14 cellular contexts compared by ENCODE assay signal in the genomic region with DNA sequence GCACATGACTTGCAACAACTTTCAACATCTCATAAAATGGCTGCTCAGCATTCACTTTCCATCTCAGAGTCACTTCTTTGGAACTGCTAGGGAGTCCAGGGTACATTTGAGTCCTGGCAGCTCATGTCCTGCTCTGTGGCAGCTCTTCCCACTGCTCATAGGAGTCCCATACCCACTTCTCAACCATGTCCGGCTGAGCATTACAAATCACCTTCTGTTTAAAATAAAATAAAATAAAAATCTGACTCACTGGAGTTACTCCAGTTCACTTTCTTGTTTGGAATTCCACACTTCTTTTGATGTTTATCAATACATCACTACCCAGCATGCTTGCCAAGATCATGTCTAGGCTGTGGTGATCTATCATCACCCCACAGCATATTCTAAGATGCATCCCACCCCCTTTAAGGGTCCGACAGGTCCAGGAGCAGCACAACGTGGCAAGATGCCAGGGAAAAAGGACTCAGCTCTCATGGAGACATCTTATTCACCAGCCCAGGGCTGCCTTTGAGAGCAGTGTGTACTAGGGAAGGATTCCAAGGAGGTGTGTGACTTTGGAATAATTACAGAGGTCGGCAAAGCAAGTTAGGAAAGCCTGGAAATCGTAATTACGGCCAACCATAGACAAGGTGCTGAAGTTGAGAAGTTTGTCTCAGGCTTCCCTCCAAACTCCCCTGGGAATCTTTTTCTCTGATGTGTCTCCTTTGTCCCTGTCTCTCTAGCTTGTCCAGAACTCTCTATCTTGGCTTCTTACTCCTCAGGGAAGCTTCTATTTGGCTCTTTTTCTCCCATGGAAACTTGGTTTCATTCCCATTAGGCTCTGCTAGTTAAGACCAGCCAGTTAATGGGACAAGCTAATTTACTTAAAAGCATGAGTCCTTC.
DNase-seq lines count a peak whose midpoint lies in the region; TF ChIP-seq lines count a peak whose summit lies in the region.
"Had no signal": no experiment of that assay in that cellular context is flagged by ENCODE, and none has a peak within 500 bp of the region (broad histone marks: within the 10 kb centered on the region; RNA-seq: fewer than 3 reads in every experiment).

No MANE protein-coding gene starts in this region.

- no peaks in the 10 kb centered on the region for H3K36me3 Mint-ChIP-seq in activated naive CD4-positive, alpha-beta T cell treated with anti-CD3 and anti-CD28 coated beads, Interleukin-2, amount 10 ng/mL, durations not matched to agents 7 days and 5 days

- H4K20me1 ChIP-seq in osteoblast (ENCODE audit: insufficient read depth, low read length): no peaks in the 10 kb centered on the region

- CTCF ChIA-PET in activated naive CD4-positive, alpha-beta T cell treated with anti-CD3 and anti-CD28 coated beads, Interleukin-2, amount 10 ng/mL, durations not matched to agents 7 days and 5 days (lab: Charles Lee): interaction anchor here (1.2 to 2.1 kb wide), 2 partner anchors 12 to 13 kb away, joined by 3 to 6 read pairs; no protein-coding TSS in a partner anchor

- no peaks in the 10 kb centered on the region for H3K9me3 ChIP-seq in osteoblast (ENCODE audit: low read depth, low read length)
- H3K9me3 ChIP-seq: gastrocnemius medialis, vagina had no signal

- no peaks in the 10 kb centered on the region for H3K9me3 Mint-ChIP-seq in activated naive CD4-positive, alpha-beta T cell treated with anti-CD3 and anti-CD28 coated beads, Interleukin-2, amount 10 ng/mL, durations not matched to agents 7 days and 5 days
- H3K9me3 Mint-ChIP-seq: dendritic cell treated with granulocyte-macrophage colony-stimulating factor and Interleukin-4, amounts not matched to agents 40 ng/mL and 50 ng/mL, for 4 days had no signal

- no peaks in the 10 kb centered on the region for H3K79me2 ChIP-seq in osteoblast (ENCODE audit: insufficient read depth, low read length)

- H3K27me3 ChIP-seq in osteoblast (ENCODE audit: insufficient read depth, low read length): no peaks in the 10 kb centered on the region
- H3K27me3 ChIP-seq: vagina had no signal

- H3K4me3 ChIP-seq in epithelial cell of proximal tubule (ENCODE audit: low read depth, low read length): no peak overlapping the region
- no peak overlapping the region for H3K4me3 ChIP-seq in osteoblast (ENCODE audit: insufficient read depth, low read length)
- H3K4me3 ChIP-seq: gastrocnemius medialis, vagina had no signal

- no peaks in the 10 kb centered on the region for H3K36me3 ChIP-seq in osteoblast (ENCODE audit: insufficient read depth, low read length)
- H3K36me3 ChIP-seq: gastrocnemius medialis, vagina had no signal

- H3K27ac ChIP-seq in osteoblast (ENCODE audit: low read depth, low read length): no peak overlapping the region
- H3K27ac ChIP-seq: gastrocnemius medialis, vagina had no signal

- peak in 9 of 14 donors; percentile 2 to 43 (median 17) for DNase-seq in C1 segment of cervical spinal cord (lab: John Stamatoyannopoulos, UW)
- peak; percentile 72 for DNase-seq in RPMI7951 (ENCODE audit: low read depth)
- DNase-seq in epithelial cell of proximal tubule (ENCODE audit: low read depth): peak; percentile 62
- peak; percentile 45 for DNase-seq in osteoblast (ENCODE audit: insufficient read length, low spot score, missing footprints)
- DNase-seq in activated naive CD4-positive, alpha-beta T cell treated with anti-CD3 and anti-CD28 coated beads, Interleukin-2, amount 10 ng/mL, durations not matched to agents 7 days and 5 days: no peak
- no peak for DNase-seq in activated T-cell treated with anti-CD3 and anti-CD28 coated beads, Interleukin-2, amount 50 U/mL, for 48 hours
- DNase-seq in T-helper 2 cell: no peak
- no peak for DNase-seq in HT-29 (ENCODE audit: low spot score)
- DNase-seq: activated effector memory CD4-positive, alpha-beta T cell treated with Interleukin-2 at 50 U/mL for 16 hours; AML-193; gastrocnemius medialis; kidney had no signal

- peak overlapping the region; percentile 51 for H3K4me2 ChIP-seq in osteoblast (ENCODE audit: insufficient read depth, low read length)

- peaks cover 4% of the 10 kb centered on the region for H3K27me3 Mint-ChIP-seq in activated naive CD4-positive, alpha-beta T cell treated with anti-CD3 and anti-CD28 coated beads, Interleukin-2, amount 10 ng/mL, durations not matched to agents 7 days and 5 days

- peaks cover 16% of the 10 kb centered on the region for H3K4me1 ChIP-seq in osteoblast (ENCODE audit: insufficient read depth, low read length)
- H3K4me1 ChIP-seq: gastrocnemius medialis had no signal

- peak overlapping the region; percentile 56 for H2AFZ ChIP-seq in osteoblast (ENCODE audit: low read length)

- H3K4me3 Mint-ChIP-seq in activated naive CD4-positive, alpha-beta T cell treated with anti-CD3 and anti-CD28 coated beads, Interleukin-2, amount 10 ng/mL, durations not matched to agents 7 days and 5 days: no peak overlapping the region
- H3K4me3 Mint-ChIP-seq: dendritic cell treated with granulocyte-macrophage colony-stimulating factor and Interleukin-4, amounts not matched to agents 40 ng/mL and 50 ng/mL, for 4 days had no signal

- TF ChIP-seq CTCF in epithelial cell of proximal tubule (conservative IDR thresholded peaks at IDR 0.05; ENCODE audit: low read depth, low read length) (no peak), osteoblast (IDR thresholded peaks at IDR 0.05; ENCODE audit: extremely low read depth, low read depth, low read length) (no peak)

- no peak overlapping the region for H3K27ac Mint-ChIP-seq in activated naive CD4-positive, alpha-beta T cell treated with anti-CD3 and anti-CD28 coated beads, Interleukin-2, amount 10 ng/mL, durations not matched to agents 7 days and 5 days
- H3K27ac Mint-ChIP-seq: dendritic cell treated with granulocyte-macrophage colony-stimulating factor and Interleukin-4, amounts not matched to agents 40 ng/mL and 50 ng/mL, for 4 days had no signal

- H3K4me1 Mint-ChIP-seq in activated naive CD4-positive, alpha-beta T cell treated with anti-CD3 and anti-CD28 coated beads, Interleukin-2, amount 10 ng/mL, durations not matched to agents 7 days and 5 days: no peaks in the 10 kb centered on the region

Comparison
In these comparisons a context has a peak if more than half of its experiments do, and no peak if none do; other contexts are left out.
1. DNase-seq: peak in C1 segment of cervical spinal cord (9 of 14), RPMI7951 (single experiment), epithelial cell of proximal tubule (single experiment) and osteoblast (single experiment); none in activated naive CD4-positive, alpha-beta T cell treated with anti-CD3 and anti-CD28 coated beads, Interleukin-2, amount 10 ng/mL, durations not matched to agents 7 days and 5 days (single experiment), activated T-cell treated with anti-CD3 and anti-CD28 coated beads, Interleukin-2, amount 50 U/mL, for 48 hours (0 of 2), T-helper 2 cell (0 of 5) and HT-29 (single experiment).